ENCODE assay signal across 9 cellular contexts in the genomic region with DNA sequence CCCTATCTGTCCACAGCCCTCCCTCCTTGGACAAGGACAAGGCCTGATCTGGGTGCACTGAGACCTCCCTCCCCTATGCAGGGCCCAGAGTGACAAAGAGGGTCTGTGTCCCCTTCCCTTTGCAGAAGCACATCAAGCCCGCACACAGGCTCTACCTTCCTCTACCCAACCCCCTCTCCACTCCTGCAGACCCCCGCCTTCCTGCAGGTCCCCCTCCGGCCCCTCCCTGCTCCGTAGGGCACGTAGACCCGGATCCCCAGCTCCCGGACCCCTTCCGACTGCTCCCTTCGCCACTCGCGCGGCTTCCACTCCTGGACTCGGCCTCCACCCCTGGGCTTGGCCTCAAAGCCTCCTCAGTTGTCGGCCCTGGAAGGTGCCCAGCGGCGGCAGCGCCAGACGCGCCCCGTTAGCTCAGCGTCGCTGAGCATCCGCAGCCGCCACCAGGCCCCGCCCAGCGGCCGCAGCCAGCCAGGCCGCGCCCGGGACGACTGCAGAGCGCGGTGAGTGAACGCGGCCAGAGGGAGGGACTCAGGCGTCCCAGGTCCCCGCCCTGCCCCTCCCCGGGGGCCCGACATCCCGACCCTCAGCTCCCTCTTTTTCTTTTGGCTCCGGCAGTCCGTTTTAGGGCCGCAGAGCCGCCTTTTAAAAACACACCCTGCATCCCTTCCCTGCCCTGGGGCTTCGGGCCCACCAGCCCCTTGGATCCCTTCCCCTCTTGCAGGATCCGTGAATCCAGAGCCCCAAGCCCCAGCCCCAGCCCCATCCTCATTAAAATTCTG. TPM values are rescaled to one million over a fixed set of nuclear protein-coding genes. Genes with fewer than 3 reads are reported as not detected.
DNase-seq lines count a peak whose midpoint lies in the region; ATAC-seq and TF ChIP-seq lines count a peak whose summit lies in the region.
"Had no signal": no experiment of that assay in that cellular context is flagged by ENCODE, and none has a peak within 500 bp of the region (broad histone marks: within the 10 kb centered on the region; RNA-seq: fewer than 3 reads in every experiment).

No MANE protein-coding gene starts in this region.

- no peaks in the 10 kb centered on the region for H4K20me1 ChIP-seq in hepatocyte (ENCODE audit: insufficient read depth, poor library complexity, severe bottlenecking)

- no peaks in the 10 kb centered on the region for H3K36me3 ChIP-seq in hepatocyte (replicated peaks; ENCODE audit: insufficient read depth, low read depth)

- no peak for ATAC-seq in GM21717 (IDR thresholded peaks at IDR 0.05; ENCODE audit: unreplicated experiment)

- DNase-seq in NOMO-1 (lab: John Stamatoyannopoulos, UW; ENCODE audit: unreplicated experiment in 2 of 2), result peak; percentile 34 to 41
- DNase-seq in NOMO-1 treated with dmso at 0.1 percent for 144 hours (lab: John Stamatoyannopoulos, UW; ENCODE audit: unreplicated experiment), result no peak
- peak in 4 of 5 donors; percentile 31 to 73 (median 66) for DNase-seq in T-helper 1 cell
- DNase-seq in astrocyte of the hippocampus (ENCODE audit: low read depth, low spot score), result peak; percentile 92
- DNase-seq in hepatocyte (ENCODE audit: low spot score), result peak; percentile 91
- peak; percentile 69 to 97 (median 79) for DNase-seq in posterior cingulate gyrus
- DNase-seq in HPDE6-E6E7 (ENCODE audit: extremely low spot score), result no peak

- TF ChIP-seq CTCF in hepatocyte (IDR thresholded peaks at IDR 0.05; ENCODE audit: poor library complexity), result no peak

- H3K4me1 ChIP-seq in hepatocyte (ENCODE audit: insufficient read depth), result peaks cover 31% of the 10 kb centered on the region

- peak overlapping the region; percentile 38 for H2AFZ ChIP-seq in hepatocyte

- intact Hi-C loops in posterior cingulate gyrus (cut with DNase I), result no loop called here

- 3% methylated on average over 23 of the region's 46 CpGs for WGBS in hepatocyte (ENCODE audit: low lambda C conversion rate, missing lambda C conversion rate)

- H3K4me2 ChIP-seq in hepatocyte, result peak overlapping the region; percentile 84

- peaks cover 18% of the 10 kb centered on the region for H3K79me2 ChIP-seq in hepatocyte

- no peaks in the 10 kb centered on the region for H3K9me3 ChIP-seq in hepatocyte (ENCODE audit: low read depth)

- peak overlapping the region; percentile 24 for H3K4me3 ChIP-seq in hepatocyte

- H3K27ac ChIP-seq in hepatocyte, result peak overlapping the region; percentile 98
- H3K27ac ChIP-seq: C4-2B had no signal

- H3K9me2 ChIP-seq in hepatocyte (replicated peaks; ENCODE audit: insufficient read depth), result no peaks in the 10 kb centered on the region

- no peaks in the 10 kb centered on the region for H3K27me3 ChIP-seq in hepatocyte

RNA-seq across cellular contexts. Expression of gene MYADM, which starts 1.6 kb away (rescaled TPM):
- 30.6 and 42.1 TPM in 2 replicates for total RNA-seq in hepatocyte
- 211 and 213 TPM in 2 replicates for polyA plus RNA-seq in hepatocyte

RNA-seq across cellular contexts. Expression of gene PRKCG, which starts 15.9 kb away (rescaled TPM):
- not detected in 2 replicates for total RNA-seq in hepatocyte
- polyA plus RNA-seq in hepatocyte, result 0.18 and 0.68 TPM in 2 replicates

RNA-seq across cellular contexts. Expression of gene NLRP12, which starts 42.0 kb away (rescaled TPM):
- not detected in 2 replicates for total RNA-seq in hepatocyte
- polyA plus RNA-seq in hepatocyte, result not detected in 2 replicates

RNA-seq across cellular contexts. Expression of gene CACNG7, which starts 43.0 kb away (rescaled TPM):
- 0.90 and 1.4 TPM in 2 replicates for total RNA-seq in hepatocyte
- polyA plus RNA-seq in hepatocyte, result 0.12 and 0.31 TPM in 2 replicates

Comparison
In these comparisons a context has a peak if more than half of its experiments do, and no peak if none do; other contexts are left out.
1. DNase-seq: peak in NOMO-1 (2 of 2), T-helper 1 cell (4 of 5), astrocyte of the hippocampus (single experiment), hepatocyte (single experiment) and posterior cingulate gyrus (10 of 10); none in NOMO-1 treated with dmso at 0.1 percent for 144 hours (single experiment) and HPDE6-E6E7 (single experiment).